8 cellular contexts compared by ENCODE assay signal in the genomic region with DNA sequence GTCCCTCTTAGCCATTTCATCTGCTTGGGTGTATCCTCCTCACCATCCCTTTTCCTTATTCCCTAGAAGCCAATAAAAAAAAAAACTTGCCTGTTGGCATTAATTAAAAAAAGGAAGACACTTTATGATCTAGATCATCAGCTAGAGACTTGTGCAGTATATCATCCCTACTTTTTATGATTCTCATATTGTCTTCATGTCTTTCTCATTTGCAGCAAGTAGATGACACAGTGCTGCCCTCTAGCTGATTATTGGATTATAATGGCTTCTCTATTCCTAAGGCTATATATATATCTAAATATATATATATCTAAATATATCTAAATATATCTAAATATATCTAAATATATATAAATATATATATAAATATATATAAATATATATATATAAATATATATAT.
DNase-seq lines count a peak whose midpoint lies in the region; ATAC-seq, FAIRE-seq and TF ChIP-seq lines count a peak whose summit lies in the region.

No MANE protein-coding gene starts in this region.

- H3K9me3 ChIP-seq in HepG2 (ENCODE audit: low read length) (no peaks in the 10 kb centered on the region), suprapubic skin (no peaks in the 10 kb centered on the region)

- H3K4me1 Mint-ChIP-seq in WTC11: peaks cover 19% of the 10 kb centered on the region

- intact Hi-C loops in HepG2 (cut with micrococcal nuclease; ENCODE audit: unreplicated experiment): loop anchor here (10.0 kb wide), 1 partner anchor 570 kb away; no protein-coding TSS in a partner anchor

- H3K27me3 ChIP-seq in HepG2 (ENCODE audit: control insufficient read depth in 1 of 2, insufficient read depth in 2 of 2, low read length in 2 of 2): no peaks in the 10 kb centered on the region
- no peaks in the 10 kb centered on the region for H3K27me3 ChIP-seq in suprapubic skin

- no peak overlapping the region for H3K27ac Mint-ChIP-seq in WTC11

- no peak overlapping the region for H3K4me3 Mint-ChIP-seq in WTC11

- in situ Hi-C loops in HepG2 (cut with HindIII; ENCODE audit: extremely low pct_ligation_motif_present, low pct_unique_long_range_greater_than_20kb): no loop called here

- CTCF ChIA-PET in WTC11 (lab: Charles Lee): interaction anchor here (0.7 to 1.8 kb wide), 12 partner anchors 9 to 420 kb away, joined by 3 to 13 read pairs (median 4); no protein-coding TSS in a partner anchor
- CTCF ChIA-PET in HepG2 (lab: Yijun Ruan, JAX; ENCODE audit: low intra/inter-chr PET ratio, low total read pairs): interaction anchor here (1.5 kb wide), 1 partner anchor 136 kb away, joined by 4 read pairs; no protein-coding TSS in a partner anchor

- TF ChIP-seq CTCF in WTC11 (IDR thresholded peaks at IDR 0.05) (peak; percentile 38; the same call in 1 of the 2 replicates), HepG2 (CRISPR knock-in tag; IDR thresholded peaks at IDR 0.05) (peak; percentile 42; the same call in 1 of the 2 replicates), suprapubic skin (IDR thresholded peaks at IDR 0.05) (no peak)

- no peak overlapping the region for H3K9ac ChIP-seq in HepG2 (ENCODE audit: insufficient read depth, low read depth, low read length)

- H2AFZ ChIP-seq in HepG2 (ENCODE audit: low read length): no peak overlapping the region

- 0 out of 2 replicates have a peak, but pooled peaks cover 7% of the 10 kb centered on the region for H3K4me1 ChIP-seq in HepG2 (ENCODE audit: insufficient read depth, low read length)
- peaks cover 10% of the 10 kb centered on the region for H3K4me1 ChIP-seq in suprapubic skin

- TF ChIP-seq EP300 in HepG2 (IDR thresholded peaks at IDR 0.05; ENCODE audit: low read depth in 2 of 2, low read length in 2 of 2) (no peak), HepG2 (CRISPR knock-in tag; IDR thresholded peaks at IDR 0.05; ENCODE audit: borderline replicate concordance) (no peak), suprapubic skin (IDR thresholded peaks at IDR 0.05) (no peak)

- no peak for ATAC-seq in WTC11
- peak; percentile 43; the same call in 2 of the 3 replicates for ATAC-seq in HepG2
- no peak for ATAC-seq in HG03439 (IDR thresholded peaks at IDR 0.05; ENCODE audit: unreplicated experiment)
- ATAC-seq in GM21528 (IDR thresholded peaks at IDR 0.05; ENCODE audit: low FRiP score, unreplicated experiment): no peak

- H3K36me3 ChIP-seq in HepG2 (replicated peaks in 1 of 2; ENCODE audit: control insufficient read depth in 1 of 2, insufficient read depth in 2 of 2, low read length in 2 of 2) (no peaks in the 10 kb centered on the region), suprapubic skin (no peaks in the 10 kb centered on the region)

- H3K27ac ChIP-seq in HepG2 (ENCODE audit: extremely low read length, insufficient read depth, low read length): no peak overlapping the region
- H3K27ac ChIP-seq in suprapubic skin: no peak overlapping the region

- no peak for TF ChIP-seq RAD21 in HepG2 (CRISPR knock-in tag; IDR thresholded peaks at IDR 0.05)

- no TSS peak for BruUV-seq in HepG2 (replicated peaks; lab: Mats Ljungman, UMichigan)

- FAIRE-seq in HepG2 (lab: Jason Lieb, UNC): no peak

- peaks cover 14% of the 10 kb centered on the region for H3K9me3 Mint-ChIP-seq in WTC11

- TF ChIP-seq POLR2A in HepG2 (IDR thresholded peaks at IDR 0.05; ENCODE audit: insufficient read depth in 1 of 2, low read depth in 2 of 2, low read length in 2 of 2) (no peak), suprapubic skin (IDR thresholded peaks at IDR 0.05) (no peak)

- 0 out of 2 replicates have a peak, but pooled peaks cover 3% of the 10 kb centered on the region for H3K36me3 Mint-ChIP-seq in WTC11

- H4K20me1 ChIP-seq in HepG2 (ENCODE audit: insufficient read depth, low read length): no peaks in the 10 kb centered on the region

- POLR2A ChIA-PET in WTC11 (lab: Charles Lee): interaction anchor here (0.7 kb wide), 1 partner anchor 491 kb away, joined by 3 read pairs; no protein-coding TSS in a partner anchor
- POLR2A ChIA-PET in HepG2 (lab: Yijun Ruan, JAX): no interaction called here

- no peak overlapping the region for H3K4me2 ChIP-seq in HepG2 (ENCODE audit: low read depth, low read length)

- H3K4me3 ChIP-seq in HepG2 (replicated peaks in 1 of 3; ENCODE audit: insufficient read depth in 1 of 3, low read depth in 2 of 3, low read length in 3 of 3): no peak overlapping the region
- no peak overlapping the region for H3K4me3 ChIP-seq in suprapubic skin

- no peaks in the 10 kb centered on the region for H3K79me2 ChIP-seq in HepG2 (ENCODE audit: insufficient read depth, low read length)

- H3K27me3 Mint-ChIP-seq in WTC11 (ENCODE audit: low read depth): no peaks in the 10 kb centered on the region

- peak; percentile 8 for DNase-seq in NOMO-1 treated with DMSO at 0.1 percent for 48 hours (lab: John Stamatoyannopoulos, UW; ENCODE audit: unreplicated experiment)
- no peak for DNase-seq in NOMO-1 treated with dmso at 0.1 percent for 144 hours (lab: John Stamatoyannopoulos, UW; ENCODE audit: unreplicated experiment)
- peak; percentile 82 for DNase-seq in NCI-H1694 (lab: John Stamatoyannopoulos, UW)
- DNase-seq in WTC11 (ENCODE audit: low spot score): no peak
- peak; percentile 37 for DNase-seq in HepG2 (ENCODE audit: low spot score)
- DNase-seq in suprapubic skin (ENCODE audit: low spot score in 2 of 2): no peak

TF ChIP-seq in WTC11, 78 proteins besides CTCF, POLR2A, EP300 and RAD21:
- TF ChIP-seq NR2C2 (CRISPR knock-in tag; IDR thresholded peaks at IDR 0.05) (no peak), HMGA2 (CRISPR knock-in tag; IDR thresholded peaks at IDR 0.05) (peak; percentile 23; the same call in 1 of the 2 replicates)

TF ChIP-seq in HepG2, 621 proteins besides CTCF, POLR2A, EP300 and RAD21 (continues in another document):
- TF ChIP-seq STAG1 (CRISPR knock-in tag; IDR thresholded peaks at IDR 0.05): peak; percentile 45
- TF ChIP-seq AGO1 (IDR thresholded peaks at IDR 0.05; ENCODE audit: low read depth, low read length, poor library complexity, severe bottlenecking): no peak
- TF ChIP-seq, protein P1, sequence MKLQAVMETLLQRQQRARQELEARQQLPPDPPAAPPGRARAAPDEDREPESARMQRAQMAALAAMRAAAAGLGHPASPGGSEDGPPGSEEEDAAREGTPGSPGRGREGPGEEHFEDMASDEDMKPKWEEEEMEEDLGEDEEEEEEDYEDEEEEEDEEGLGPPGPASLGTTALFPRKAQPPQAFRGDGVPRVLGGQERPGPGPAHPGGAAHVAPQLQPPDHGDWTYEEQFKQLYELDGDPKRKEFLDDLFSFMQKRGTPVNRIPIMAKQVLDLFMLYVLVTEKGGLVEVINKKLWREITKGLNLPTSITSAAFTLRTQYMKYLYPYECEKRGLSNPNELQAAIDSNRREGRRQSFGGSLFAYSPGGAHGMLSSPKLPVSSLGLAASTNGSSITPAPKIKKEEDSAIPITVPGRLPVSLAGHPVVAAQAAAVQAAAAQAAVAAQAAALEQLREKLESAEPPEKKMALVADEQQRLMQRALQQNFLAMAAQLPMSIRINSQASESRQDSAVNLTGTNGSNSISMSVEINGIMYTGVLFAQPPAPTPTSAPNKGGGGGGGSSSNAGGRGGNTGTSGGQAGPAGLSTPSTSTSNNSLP (IDR thresholded peaks at IDR 0.05; ENCODE audit: low read depth, low read length): peak; percentile 29; the same call in 1 of the 2 replicates
- no peak for TF ChIP-seq EED (CRISPR knock-in tag; IDR thresholded peaks at IDR 0.05)

Comparison
In these comparisons a context has a peak if more than half of its experiments do, and no peak if none do; other contexts are left out.
1. DNase-seq: peak in NOMO-1 treated with DMSO at 0.1 percent for 48 hours (single experiment), NCI-H1694 (single experiment) and HepG2 (single experiment); none in NOMO-1 treated with dmso at 0.1 percent for 144 hours (single experiment), WTC11 (single experiment) and suprapubic skin (0 of 2).
2. CTCF ChIP-seq: peak in WTC11 (single experiment) and HepG2 (single experiment); none in suprapubic skin (0 of 2).